25 cellular contexts compared by ENCODE assay signal in the genomic region with DNA sequence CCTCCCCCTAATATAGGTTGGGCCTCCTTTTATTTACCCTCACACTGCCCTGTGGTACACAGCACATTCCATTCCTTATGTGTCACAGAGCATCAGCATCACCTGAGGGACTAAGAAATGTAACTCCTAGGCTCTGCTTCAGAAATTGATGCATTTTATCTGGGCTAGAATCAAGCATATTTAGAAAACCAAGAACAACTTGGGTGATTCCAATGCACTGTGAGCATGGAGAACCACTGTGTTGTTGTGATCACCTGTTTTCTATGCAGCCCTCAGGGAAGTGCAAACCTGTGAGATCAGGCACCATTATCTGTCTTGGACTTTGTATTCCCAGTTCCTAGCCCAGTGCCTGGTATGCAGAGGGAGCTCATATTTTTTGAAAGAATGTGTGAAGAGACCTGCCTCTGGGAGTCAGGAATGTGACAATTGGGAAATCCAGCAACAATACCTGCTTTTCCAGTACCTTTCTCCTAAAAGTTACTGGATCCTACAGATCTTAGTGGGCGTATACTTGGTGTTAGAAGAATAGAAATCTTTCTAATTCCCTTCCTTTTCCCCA. TPM values are rescaled to one million over a fixed set of nuclear protein-coding genes. Genes with fewer than 3 reads are reported as not detected.
DNase-seq lines count a peak whose midpoint lies in the region; ATAC-seq, FAIRE-seq and TF ChIP-seq lines count a peak whose summit lies in the region.
"Had no signal": no experiment of that assay in that cellular context is flagged by ENCODE, and none has a peak within 500 bp of the region (broad histone marks: within the 10 kb centered on the region; RNA-seq: fewer than 3 reads in every experiment).

No MANE protein-coding gene starts in this region.

- peak overlapping the region; percentile 77 for H3K27ac ChIP-seq in HUES48 (ENCODE audit: low read depth, low read length)
- H3K27ac ChIP-seq in RWPE2 (ENCODE audit: poor library complexity, severe bottlenecking) = peak overlapping the region; percentile 57
- peak overlapping the region; percentile 56 for H3K27ac ChIP-seq in keratinocyte (ENCODE audit: control insufficient read depth, insufficient read depth, low read length)
- H3K27ac ChIP-seq: adrenal gland, Peyer's patch, prostate gland, upper lobe of left lung, WERI-Rb-1 had no signal

- peak; percentile 99 for ATAC-seq in RWPE2 (ENCODE audit: low read depth)
- no peak for ATAC-seq in stimulated activated naive CD8-positive, alpha-beta T cell treated with anti-CD3 and anti-CD28 coated beads, Interleukin-15, amount 100 ng/mL, for 72 hours

- H3K4me1 Mint-ChIP-seq in stimulated activated naive CD8-positive, alpha-beta T cell treated with anti-CD3 and anti-CD28 coated beads, Interleukin-15, amount 100 ng/mL, for 72 hours = peaks cover 25% of the 10 kb centered on the region

- H3K4me1 ChIP-seq in HUES48 (ENCODE audit: control insufficient read depth, insufficient read depth, low read length) = peaks cover 3% of the 10 kb centered on the region
- H3K4me1 ChIP-seq in RWPE2 (ENCODE audit: insufficient read depth, poor library complexity, severe bottlenecking) = peaks cover 15% of the 10 kb centered on the region
- peaks cover 18% of the 10 kb centered on the region for H3K4me1 ChIP-seq in keratinocyte (ENCODE audit: control insufficient read depth, extremely low read depth, insufficient read depth, low read length)
- H3K4me1 ChIP-seq: prostate gland had no signal

- dilution Hi-C loops in keratinocyte (cut with MboI; ENCODE audit: extremely low pct_ligation_motif_present, low sequenced_read_pairs) = no loop called here

- H3K27ac Mint-ChIP-seq in stimulated activated naive CD8-positive, alpha-beta T cell treated with anti-CD3 and anti-CD28 coated beads, Interleukin-15, amount 100 ng/mL, for 72 hours = no peak overlapping the region
- H3K27ac Mint-ChIP-seq: activated CD4-positive, alpha-beta memory T cell treated with anti-CD3 and anti-CD28 coated beads for 36 hours; IgD-negative memory B cell; stimulated activated naive CD8-positive, alpha-beta T cell treated with anti-CD3 and anti-CD28 coated beads, Interleukin-15, Interleukin-2, amounts not matched to agents 100 ng/mL and 50 ng/mL, for 24 hours had no signal

- H2AFZ ChIP-seq in keratinocyte (ENCODE audit: control insufficient read depth, low read length) = peak overlapping the region; percentile 8

- no peaks in the 10 kb centered on the region for H4K20me1 ChIP-seq in keratinocyte (ENCODE audit: control insufficient read depth, extremely low read depth, insufficient read depth, low read length)

- H3K27me3 Mint-ChIP-seq in stimulated activated naive CD8-positive, alpha-beta T cell treated with anti-CD3 and anti-CD28 coated beads, Interleukin-15, amount 100 ng/mL, for 72 hours = no peaks in the 10 kb centered on the region
- H3K27me3 Mint-ChIP-seq: activated CD4-positive, alpha-beta memory T cell treated with anti-CD3 and anti-CD28 coated beads for 36 hours; CD8-positive, alpha-beta memory T cell; IgD-negative memory B cell; stimulated activated naive CD8-positive, alpha-beta T cell treated with anti-CD3 and anti-CD28 coated beads, Interleukin-15, Interleukin-2, amounts not matched to agents 100 ng/mL and 50 ng/mL, for 24 hours had no signal

- H3K4me2 ChIP-seq in keratinocyte (ENCODE audit: control insufficient read depth, extremely low read depth, insufficient read depth, low read depth, low read length) = peak overlapping the region; percentile 63

- H3K27me3 ChIP-seq in HUES48 (ENCODE audit: control insufficient read depth, insufficient read depth, low read length) (no peaks in the 10 kb centered on the region), RWPE2 (ENCODE audit: insufficient read depth, poor library complexity, severe bottlenecking) (no peaks in the 10 kb centered on the region), keratinocyte (ENCODE audit: control insufficient read depth, extremely low read depth, insufficient read depth, low read length) (no peaks in the 10 kb centered on the region)
- H3K27me3 ChIP-seq: adrenal gland, Peyer's patch, upper lobe of left lung had no signal

- H3K9me3 ChIP-seq in HUES48 (ENCODE audit: control insufficient read depth, insufficient read depth, low read length) = no peaks in the 10 kb centered on the region
- no peaks in the 10 kb centered on the region for H3K9me3 ChIP-seq in RWPE2 (ENCODE audit: severe bottlenecking)
- H3K9me3 ChIP-seq in keratinocyte (ENCODE audit: control insufficient read depth, low read depth, low read length) = no peaks in the 10 kb centered on the region
- H3K9me3 ChIP-seq: adrenal gland, Peyer's patch, prostate gland, upper lobe of left lung had no signal

- no peaks in the 10 kb centered on the region for H3K9me3 Mint-ChIP-seq in stimulated activated naive CD8-positive, alpha-beta T cell treated with anti-CD3 and anti-CD28 coated beads, Interleukin-15, amount 100 ng/mL, for 72 hours
- H3K9me3 Mint-ChIP-seq: activated CD4-positive, alpha-beta memory T cell treated with anti-CD3 and anti-CD28 coated beads for 36 hours; CD8-positive, alpha-beta memory T cell; IgD-negative memory B cell; stimulated activated naive CD8-positive, alpha-beta T cell treated with anti-CD3 and anti-CD28 coated beads, Interleukin-15, Interleukin-2, amounts not matched to agents 100 ng/mL and 50 ng/mL, for 24 hours had no signal

- H3K36me3 ChIP-seq in HUES48 (ENCODE audit: control insufficient read depth, insufficient read depth, low read length) = peaks cover 48% of the 10 kb centered on the region
- peaks cover 37% of the 10 kb centered on the region for H3K36me3 ChIP-seq in RWPE2 (ENCODE audit: low read depth)
- H3K36me3 ChIP-seq in keratinocyte (ENCODE audit: control insufficient read depth in 2 of 2, extremely low read depth in 1 of 2, insufficient read depth in 2 of 2, low read length in 2 of 2) = peaks cover 0 to 7% of the 10 kb centered on the region in 2 experiments

- no peak overlapping the region for H3K4me3 Mint-ChIP-seq in stimulated activated naive CD8-positive, alpha-beta T cell treated with anti-CD3 and anti-CD28 coated beads, Interleukin-15, amount 100 ng/mL, for 72 hours
- H3K4me3 Mint-ChIP-seq: activated CD4-positive, alpha-beta memory T cell treated with anti-CD3 and anti-CD28 coated beads for 36 hours; CD8-positive, alpha-beta memory T cell; stimulated activated naive CD8-positive, alpha-beta T cell treated with anti-CD3 and anti-CD28 coated beads, Interleukin-15, Interleukin-2, amounts not matched to agents 100 ng/mL and 50 ng/mL, for 24 hours had no signal

- no peak for DNase-seq in RWPE2 (ENCODE audit: low spot score)
- DNase-seq in keratinocyte (ENCODE audit: low read depth, low spot score) = no peak
- DNase-seq in renal cortical epithelial cell (ENCODE audit: low read depth) = peak; percentile 42
- no peak for DNase-seq in G401 (ENCODE audit: low spot score)
- DNase-seq in stimulated activated naive CD8-positive, alpha-beta T cell treated with anti-CD3 and anti-CD28 coated beads, Interleukin-15, amount 100 ng/mL, for 72 hours = no peak
- DNase-seq in frontal cortex (ENCODE audit: low spot score in 2 of 2) = no peak
- DNase-seq in stimulated activated naive CD4-positive, alpha-beta T cell (lab: John Stamatoyannopoulos, UW) = no peak
- DNase-seq: activated CD4-positive, alpha-beta memory T cell treated with anti-CD3 and anti-CD28 coated beads for 36 hours; activated gamma-delta T cell treated with Interleukin-2 at 50 U/mL for 16 hours; adrenal gland; CD8-positive, alpha-beta memory T cell; DMS79; erythroblast; MV-4-11; NCI-H187 treated with DMSO at 0.1 percent for 48 hours; NCI-H446; Peyer's patch; stimulated activated CD4-positive, alpha-beta T cell treated with anti-CD3 and anti-CD28 coated beads, Interleukin-4, amount 100 ng/mL, for 1 hour; upper lobe of left lung; WERI-Rb-1 had no signal

- H3K79me2 ChIP-seq in keratinocyte (ENCODE audit: control insufficient read depth, insufficient read depth, low read length) = peaks cover 9% of the 10 kb centered on the region

- TF ChIP-seq CTCF in RWPE2 (IDR thresholded peaks at IDR 0.05; ENCODE audit: poor library complexity, severe bottlenecking) (no peak), keratinocyte (optimal IDR thresholded peaks at IDR 0.05 in 1 of 3, IDR thresholded peaks at IDR 0.05 in 1 of 3, conservative IDR thresholded peaks at IDR 0.05 in 1 of 3; ENCODE audit: extremely low read depth in 1 of 3, insufficient read depth in 2 of 3, low read length in 3 of 3) (no peak)

- H3K9ac ChIP-seq in HUES48 (ENCODE audit: low read depth, low read length) (no peak overlapping the region), keratinocyte (ENCODE audit: control insufficient read depth, extremely low read depth, insufficient read depth, low read length) (no peak overlapping the region)

- peak; percentile 69 for FAIRE-seq in keratinocyte (lab: Jason Lieb, UNC)
- FAIRE-seq in frontal cortex (lab: Jason Lieb, UNC) = no peak
- FAIRE-seq: GM12892 had no signal

- in situ Hi-C loops in G401 (cut with HindIII; ENCODE audit: low sequenced_read_pairs) = no loop called here

- peaks cover 2% of the 10 kb centered on the region for H3K9me1 ChIP-seq in keratinocyte (ENCODE audit: control insufficient read depth, extremely low read depth, insufficient read depth, low read length)

- H3K4me3 ChIP-seq in HUES48 (ENCODE audit: low read depth, low read length) = no peak overlapping the region
- no peak overlapping the region for H3K4me3 ChIP-seq in RWPE2 (ENCODE audit: severe bottlenecking)
- no peak overlapping the region for H3K4me3 ChIP-seq in keratinocyte (ENCODE audit: control insufficient read depth in 2 of 3, extremely low read depth in 1 of 3, insufficient read depth in 2 of 3, low read depth in 1 of 3, low read length in 3 of 3)
- H3K4me3 ChIP-seq: adrenal gland, Peyer's patch, prostate gland, upper lobe of left lung had no signal

RNA-seq across cellular contexts. Expression of gene KAT14, which starts 7.0 kb away (rescaled TPM):
- polyA plus RNA-seq in keratinocyte = 9.4 to 9.8 TPM (median 9.6 TPM) in 3 replicates
- polyA plus RNA-seq in keratinocyte (2011; ENCODE audit: low read depth) = 16.6 TPM
- polyA plus RNA-seq in keratinocyte (2011; cell fraction: cytosol; rRNA removed) = 8.5 and 10.8 TPM in 2 replicates
- 13.2 and 13.7 TPM in 2 replicates for polyA plus RNA-seq in keratinocyte (2011; cell fraction: nucleus; rRNA removed)
- polyA plus RNA-seq in keratinocyte (2012; ENCODE audit: low replicate concordance) = 6.9 TPM in 2 replicates
- polyA minus RNA-seq in keratinocyte = 8.2 to 16.5 TPM (median 15.5 TPM) in 3 replicates
- polyA minus RNA-seq in keratinocyte (2011; cell fraction: cytosol; rRNA and poly(A)+ RNA removed) = 7.9 TPM
- polyA minus RNA-seq in keratinocyte (2011; cell fraction: nucleus; rRNA and poly(A)+ RNA removed) = 7.9 and 14.7 TPM in 2 replicates
- total RNA-seq in renal cortical epithelial cell (9.9 and 18.3 TPM in 2 replicates), frontal cortex (33.4 TPM)
- total RNA-seq in G401 (2014; rRNA removed; shearing (Covaris generic)) = 15.4 and 33.7 TPM in 2 replicates

RNA-seq across cellular contexts. Expression of gene PET117, which starts 7.0 kb away (rescaled TPM):
- 6.4 to 11.8 TPM (median 9.8 TPM) in 3 replicates for polyA plus RNA-seq in keratinocyte
- 15.7 TPM for polyA plus RNA-seq in keratinocyte (2011; ENCODE audit: low read depth)
- 7.4 and 10.7 TPM in 2 replicates for polyA plus RNA-seq in keratinocyte (2011; cell fraction: cytosol; rRNA removed)
- polyA plus RNA-seq in keratinocyte (2011; cell fraction: nucleus; rRNA removed) = 3.9 and 8.2 TPM in 2 replicates
- 7.3 and 11.3 TPM in 2 replicates for polyA plus RNA-seq in keratinocyte (2012; ENCODE audit: low replicate concordance)
- polyA minus RNA-seq in keratinocyte = 0.98 to 3.4 TPM (median 1.7 TPM) in 3 replicates
- polyA minus RNA-seq in keratinocyte (2011; cell fraction: cytosol; rRNA and poly(A)+ RNA removed) = 3.1 TPM
- polyA minus RNA-seq in keratinocyte (2011; cell fraction: nucleus; rRNA and poly(A)+ RNA removed) = 1.2 and 2.5 TPM in 2 replicates
- total RNA-seq in renal cortical epithelial cell (14.9 and 19.0 TPM in 2 replicates), frontal cortex (13.5 TPM)
- 18.2 and 35.4 TPM in 2 replicates for total RNA-seq in G401 (2014; rRNA removed; shearing (Covaris generic))
